In genomic region chr2:198471291-198471690, GRCh38 we compare ENCODE assay signal across 16 cellular contexts.
A peak's percentile ranks its signal among the peaks of the same experiment; 100 is the strongest.
DNase-seq lines count a peak whose midpoint lies in the region; ATAC-seq, FAIRE-seq and TF ChIP-seq lines count a peak whose summit lies in the region.
"Had no signal": no experiment of that assay in that cellular context is flagged by ENCODE, and none has a peak within 500 bp of the region (broad histone marks: within the 10 kb centered on the region; RNA-seq: fewer than 3 reads in every experiment).

No MANE protein-coding gene starts in this region.

- H3K9me1 ChIP-seq in keratinocyte (ENCODE audit: control insufficient read depth, extremely low read depth, insufficient read depth, low read length), result no peaks in the 10 kb centered on the region

- H3K27me3 ChIP-seq in PC-9 (ENCODE audit: insufficient read depth, low read depth), result no peaks in the 10 kb centered on the region
- no peaks in the 10 kb centered on the region for H3K27me3 ChIP-seq in keratinocyte (ENCODE audit: control insufficient read depth, extremely low read depth, insufficient read depth, low read length)

- H2AFZ ChIP-seq in PC-9 (no peak overlapping the region), keratinocyte (ENCODE audit: control insufficient read depth, low read length) (no peak overlapping the region)

- no peak overlapping the region for H3K9ac ChIP-seq in keratinocyte (ENCODE audit: control insufficient read depth, extremely low read depth, insufficient read depth, low read length)

- H3K27ac ChIP-seq in PC-9 (no peak overlapping the region), keratinocyte (ENCODE audit: control insufficient read depth, insufficient read depth, low read length) (no peak overlapping the region)

- POLR2A ChIA-PET in PC-9 (lab: Charles Lee; ENCODE audit: unreplicated experiment), result no interaction called here

- intact Hi-C loops in PC-9 (cut with micrococcal nuclease; ENCODE audit: unreplicated experiment), result no loop called here

- H3K36me3 ChIP-seq in PC-9 (ENCODE audit: low read depth) (no peaks in the 10 kb centered on the region), keratinocyte (ENCODE audit: control insufficient read depth in 2 of 2, extremely low read depth in 1 of 2, insufficient read depth in 2 of 2, low read length in 2 of 2) (no peaks in the 10 kb centered on the region)

- CTCF ChIA-PET in PC-9 (lab: Charles Lee), result no interaction called here

- no TSS peak for BruUV-seq in PC-9 (replicated peaks; lab: Mats Ljungman, UMichigan)

- H3K79me2 ChIP-seq in PC-9 (ENCODE audit: low read depth), result no peaks in the 10 kb centered on the region
- H3K79me2 ChIP-seq in keratinocyte (ENCODE audit: control insufficient read depth, insufficient read depth, low read length), result no peaks in the 10 kb centered on the region

- TF ChIP-seq CTCF in AG09319 (IDR thresholded peaks at IDR 0.05; ENCODE audit: low read depth, low read length) (peak; percentile 14), GM12874 (IDR thresholded peaks at IDR 0.05; ENCODE audit: insufficient read depth, low read depth, low read length) (peak; percentile 32; the same call in 1 of the 2 replicates), PC-9 (conservative IDR thresholded peaks at IDR 0.05) (peak; percentile 28; the same call in 1 of the 2 replicates), keratinocyte (optimal IDR thresholded peaks at IDR 0.05 in 1 of 3, IDR thresholded peaks at IDR 0.05 in 1 of 3, conservative IDR thresholded peaks at IDR 0.05 in 1 of 3; ENCODE audit: extremely low read depth in 1 of 3, insufficient read depth in 2 of 3, low read length in 3 of 3) (peak in 2 of 3 experiments; percentile 20 to 67)

- no peaks in the 10 kb centered on the region for H3K9me3 ChIP-seq in PC-9 (ENCODE audit: insufficient read depth, low read depth)
- H3K9me3 ChIP-seq in keratinocyte (ENCODE audit: control insufficient read depth, low read depth, low read length), result no peaks in the 10 kb centered on the region

- dilution Hi-C loops in keratinocyte (cut with MboI; ENCODE audit: extremely low pct_ligation_motif_present, low sequenced_read_pairs), result no loop called here

- H3K4me3 ChIP-seq in PC-9 (no peak overlapping the region), keratinocyte (ENCODE audit: control insufficient read depth in 2 of 3, extremely low read depth in 1 of 3, insufficient read depth in 2 of 3, low read depth in 1 of 3, low read length in 3 of 3) (no peak overlapping the region)

- no peaks in the 10 kb centered on the region for H3F3A ChIP-seq in PC-9 (ENCODE audit: insufficient read depth, low read depth)

- FAIRE-seq in keratinocyte (lab: Jason Lieb, UNC), result no peak

- H4K20me1 ChIP-seq in PC-9 (ENCODE audit: insufficient read depth) (no peaks in the 10 kb centered on the region), keratinocyte (ENCODE audit: control insufficient read depth, extremely low read depth, insufficient read depth, low read length) (no peaks in the 10 kb centered on the region)

- ATAC-seq in HG03521 (IDR thresholded peaks at IDR 0.05; ENCODE audit: unreplicated experiment), result no peak
- ATAC-seq: activated CD4-positive, alpha-beta T cell treated with anti-CD3 and anti-CD28 coated beads for 36 hours had no signal

- H3K4me1 ChIP-seq in PC-9 (replicated peaks; ENCODE audit: insufficient read depth), result no peaks in the 10 kb centered on the region
- H3K4me1 ChIP-seq in keratinocyte (ENCODE audit: control insufficient read depth, extremely low read depth, insufficient read depth, low read length), result no peaks in the 10 kb centered on the region

- H3K4me2 ChIP-seq in PC-9 (no peak overlapping the region), keratinocyte (ENCODE audit: control insufficient read depth, extremely low read depth, insufficient read depth, low read depth, low read length) (no peak overlapping the region)

- no peaks in the 10 kb centered on the region for H3K9me2 ChIP-seq in PC-9 (ENCODE audit: insufficient read depth)

- no peak for DNase-seq in AG09319 (ENCODE audit: extremely low read depth, low read depth)
- no peak for DNase-seq in PC-9
- DNase-seq in keratinocyte (ENCODE audit: low read depth, low spot score), result no peak
- no peak for DNase-seq in NK-92 (lab: John Stamatoyannopoulos, UW; ENCODE audit: unreplicated experiment)
- DNase-seq in middle frontal gyrus (ENCODE audit: extremely low spot score, low spot score), result no peak
- no peak for DNase-seq in amniotic stem cell (lab: John Stamatoyannopoulos, UW)
- DNase-seq: activated CD4-positive, alpha-beta T cell treated with anti-CD3 and anti-CD28 coated beads for 36 hours; activated T-cell treated with anti-CD3 and anti-CD28 coated beads, Interleukin-2, amount 50 U/mL, for 48 hours; amygdala; KBM-7; midbrain; NCI-H1694; stimulated activated CD4-positive, alpha-beta T cell treated with anti-CD3 and anti-CD28 coated beads, Interleukin-4, amount 100 ng/mL, for 4 hours; stimulated activated naive CD4-positive, alpha-beta T cell treated with Interleukin-2 at 50 U/mL for 16 hours had no signal
